1 cellular context compared by ENCODE assay signal in the genomic region with DNA sequence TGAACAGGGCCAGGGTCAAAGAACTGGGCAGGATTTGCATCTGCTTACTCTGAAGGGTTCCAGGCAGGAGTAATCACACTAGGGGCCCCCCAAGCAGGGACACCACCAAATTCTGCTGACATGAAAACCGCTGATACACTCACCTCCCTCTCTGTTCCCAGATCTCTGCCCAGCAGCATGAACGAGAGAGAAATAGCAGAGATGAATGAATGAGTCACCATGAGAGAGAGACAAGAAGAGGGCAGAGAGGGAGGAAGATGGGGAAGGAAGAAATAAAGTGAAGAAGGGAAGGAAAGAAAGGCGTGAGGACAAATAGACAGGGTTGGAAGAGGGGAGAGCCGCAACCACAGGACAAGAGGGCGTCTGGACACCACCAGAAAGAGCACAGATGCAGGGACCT.
A peak's percentile ranks its signal among the peaks of the same experiment; 100 is the strongest.
TF ChIP-seq lines count a peak whose summit lies in the region.

No MANE protein-coding gene starts in this region.

TF ChIP-seq in K562, 482 proteins besides CTCF, POLR2A, EP300 and RAD21 (continued from another document):
- TF ChIP-seq, protein P1, sequence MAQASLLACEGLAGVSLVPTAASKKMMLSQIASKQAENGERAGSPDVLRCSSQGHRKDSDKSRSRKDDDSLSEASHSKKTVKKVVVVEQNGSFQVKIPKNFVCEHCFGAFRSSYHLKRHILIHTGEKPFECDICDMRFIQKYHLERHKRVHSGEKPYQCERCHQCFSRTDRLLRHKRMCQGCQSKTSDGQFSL (CRISPR knock-in tag; IDR thresholded peaks at IDR 0.05): no peak
- TF ChIP-seq, protein P1 (tag; IDR thresholded peaks at IDR 0.05): no peak
- TF ChIP-seq JUND (IDR thresholded peaks at IDR 0.05; ENCODE audit: borderline replicate concordance, low read depth, low read length) (peak; percentile 23; the same call in 1 of the 2 replicates), JUND (tag; IDR thresholded peaks at IDR 0.05; ENCODE audit: borderline replicate concordance, low read depth, low read length) (no peak), ZNF134 (CRISPR knock-in tag; conservative IDR thresholded peaks at IDR 0.05) (no peak), TBP (optimal IDR thresholded peaks at IDR 0.05; ENCODE audit: low read depth, low read length) (no peak)
TF ChIP-seq in K562: peak in this region for 10.
